8 cellular contexts compared by ENCODE assay signal in the genomic region with DNA sequence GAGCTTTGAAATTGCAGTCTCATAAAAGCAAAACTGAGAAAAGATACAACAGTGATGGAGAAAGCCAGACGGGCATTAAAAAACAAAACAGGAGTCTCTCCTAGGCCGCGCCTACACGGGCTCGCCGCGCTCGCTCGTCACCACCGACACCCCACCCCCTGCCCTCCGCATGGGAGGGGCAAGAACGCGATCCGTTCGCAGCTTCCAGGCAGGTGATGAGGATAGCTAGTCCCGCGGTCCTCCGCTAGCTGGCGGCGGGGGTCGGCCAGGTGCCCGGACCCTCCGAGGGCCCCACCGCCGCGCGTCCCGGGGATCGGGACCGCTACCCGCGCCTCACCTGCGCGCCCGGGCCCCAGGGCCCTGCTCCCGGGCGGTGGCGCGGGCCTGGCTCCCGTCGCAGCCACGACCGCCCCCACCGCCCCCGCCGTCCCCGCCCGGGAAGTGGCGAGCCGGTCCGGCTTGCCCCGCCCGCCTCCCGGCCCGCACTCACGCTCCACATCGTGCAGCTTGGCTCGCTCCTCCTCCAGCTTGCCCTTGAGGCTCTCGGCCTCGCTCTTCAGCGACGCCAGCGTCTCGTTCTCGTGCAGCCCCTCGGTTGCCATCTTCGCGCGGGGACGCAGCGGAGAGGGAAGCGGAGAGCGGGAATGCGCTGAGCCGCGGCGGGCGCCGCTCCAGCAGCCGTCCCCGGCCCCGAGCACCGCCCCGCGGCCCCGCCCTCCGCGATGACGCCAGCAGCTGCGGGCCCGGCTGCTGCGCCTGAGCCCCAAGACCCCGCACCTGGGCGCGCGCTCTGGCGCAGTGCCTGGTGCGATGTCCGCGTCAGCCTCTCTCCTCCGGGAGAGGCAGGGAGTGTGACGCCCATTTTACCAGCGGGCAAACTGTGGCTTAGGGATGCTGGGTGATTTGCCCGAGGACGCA. TPM values are rescaled to one million over a fixed set of nuclear protein-coding genes. Genes with fewer than 3 reads are reported as not detected.
A peak's percentile ranks its signal among the peaks of the same experiment; 100 is the strongest.
DNase-seq lines count a peak whose midpoint lies in the region; ATAC-seq lines count a peak whose summit lies in the region.

No MANE protein-coding gene starts in this region.

- H3K9me3 Mint-ChIP-seq in CD8-positive, alpha-beta memory T cell = no peaks in the 10 kb centered on the region
- H3K9me3 Mint-ChIP-seq in memory B cell = no peaks in the 10 kb centered on the region

- H3K27ac Mint-ChIP-seq in CD8-positive, alpha-beta memory T cell = peak overlapping the region; percentile 91 to 100 (median 98)
- peak overlapping the region; percentile 98 for H3K27ac Mint-ChIP-seq in memory B cell

- peak; percentile 78 to 92 (median 88) for DNase-seq in CD8-positive, alpha-beta memory T cell
- DNase-seq in NCI-H82 (lab: John Stamatoyannopoulos, UW) = peak; percentile 90
- DNase-seq in activated CD8-positive, alpha-beta memory T cell treated with anti-CD3 and anti-CD28 coated beads for 24 hours = peak; percentile 91
- DNase-seq in effector CD8-positive, alpha-beta T cell (lab: John Stamatoyannopoulos, UW) = peak; percentile 76
- DNase-seq in memory B cell (ENCODE audit: low spot score in 2 of 2) = peak; percentile 90 to 95
- peak; percentile 60 for DNase-seq in stimulated activated CD8-positive, alpha-beta memory T cell treated with anti-CD3 and anti-CD28 coated beads, Interleukin-12 subunit alpha, Interleukin-12 subunit beta, amount 100 ng/mL, for 24 hours (ENCODE audit: extremely low read depth)

- H3K9me3 ChIP-seq in CD8-positive, alpha-beta memory T cell (ENCODE audit: low read length) = no peaks in the 10 kb centered on the region

- H3K36me3 ChIP-seq in CD8-positive, alpha-beta memory T cell (ENCODE audit: insufficient read depth, low read length) = no peaks in the 10 kb centered on the region

- peak overlapping the region; percentile 91 to 98 (median 92) for H3K4me3 Mint-ChIP-seq in CD8-positive, alpha-beta memory T cell
- H3K4me3 Mint-ChIP-seq in memory B cell = peak overlapping the region; percentile 97

- H3K4me1 Mint-ChIP-seq in CD8-positive, alpha-beta memory T cell = peaks cover 33 to 54% (median 43%) of the 10 kb centered on the region in 3 donors
- H3K4me1 Mint-ChIP-seq in memory B cell = peaks cover 38% of the 10 kb centered on the region

- H3K4me1 ChIP-seq in CD8-positive, alpha-beta memory T cell (ENCODE audit: insufficient read depth, low read length) = peaks cover 20% of the 10 kb centered on the region

- ATAC-seq in GM19397 (IDR thresholded peaks at IDR 0.05; ENCODE audit: unreplicated experiment) (peak; percentile 87), HG03558 (IDR thresholded peaks at IDR 0.05; ENCODE audit: extremely low read depth, unreplicated experiment) (peak; percentile 82), memory B cell (ENCODE audit: low read depth) (peak; percentile 75)

- H3K27ac ChIP-seq in CD8-positive, alpha-beta memory T cell (ENCODE audit: low read depth, low read length) = peak overlapping the region; percentile 99

- POLR2A ChIA-PET in CD8-positive, alpha-beta memory T cell (lab: Charles Lee) = interaction anchor here (0.5 to 2.1 kb wide), 22 partner anchors 8 to 1750 kb away, joined by 3 to 24 read pairs (median 4); partner anchors contain the start of genes ATOSA, GNB5, LYSMD2 and MAPK6

- CTCF ChIA-PET in CD8-positive, alpha-beta memory T cell (lab: Charles Lee) = interaction anchor here (0.9 to 3.9 kb wide), 13 partner anchors 8 to 198 kb away, joined by 3 to 26 read pairs (median 5); no protein-coding TSS in a partner anchor

- no peaks in the 10 kb centered on the region for H3K27me3 ChIP-seq in CD8-positive, alpha-beta memory T cell (ENCODE audit: insufficient read depth, low read length, poor library complexity, severe bottlenecking)

- H3K36me3 Mint-ChIP-seq in CD8-positive, alpha-beta memory T cell = peaks cover 0 to 19% (median 8%) of the 10 kb centered on the region in 3 donors
- peaks cover 9% of the 10 kb centered on the region for H3K36me3 Mint-ChIP-seq in memory B cell

- H3K4me3 ChIP-seq in CD8-positive, alpha-beta memory T cell (ENCODE audit: low read length) = peak overlapping the region; percentile 66

- H3K27me3 Mint-ChIP-seq in CD8-positive, alpha-beta memory T cell = no peaks in the 10 kb centered on the region
- H3K27me3 Mint-ChIP-seq in memory B cell = no peaks in the 10 kb centered on the region

RNA-seq across cellular contexts. Expression of gene GNB5, which starts 11.7 kb away (rescaled TPM):
- total RNA-seq in CD8-positive, alpha-beta memory T cell = 10 to 100 TPM; 19.2 to 21.7 TPM
- 46.0 TPM for polyA plus RNA-seq in CD8-positive, alpha-beta memory T cell

Comparison
In these comparisons a context has a peak if more than half of its experiments do, and no peak if none do; other contexts are left out.
1. Peak in every context shown above with its lines: DNase-seq, ATAC-seq, H3K4me3 ChIP-seq and H3K27ac ChIP-seq.